Comparison of ENCODE assay signal across 9 cellular contexts in the genomic region with DNA sequence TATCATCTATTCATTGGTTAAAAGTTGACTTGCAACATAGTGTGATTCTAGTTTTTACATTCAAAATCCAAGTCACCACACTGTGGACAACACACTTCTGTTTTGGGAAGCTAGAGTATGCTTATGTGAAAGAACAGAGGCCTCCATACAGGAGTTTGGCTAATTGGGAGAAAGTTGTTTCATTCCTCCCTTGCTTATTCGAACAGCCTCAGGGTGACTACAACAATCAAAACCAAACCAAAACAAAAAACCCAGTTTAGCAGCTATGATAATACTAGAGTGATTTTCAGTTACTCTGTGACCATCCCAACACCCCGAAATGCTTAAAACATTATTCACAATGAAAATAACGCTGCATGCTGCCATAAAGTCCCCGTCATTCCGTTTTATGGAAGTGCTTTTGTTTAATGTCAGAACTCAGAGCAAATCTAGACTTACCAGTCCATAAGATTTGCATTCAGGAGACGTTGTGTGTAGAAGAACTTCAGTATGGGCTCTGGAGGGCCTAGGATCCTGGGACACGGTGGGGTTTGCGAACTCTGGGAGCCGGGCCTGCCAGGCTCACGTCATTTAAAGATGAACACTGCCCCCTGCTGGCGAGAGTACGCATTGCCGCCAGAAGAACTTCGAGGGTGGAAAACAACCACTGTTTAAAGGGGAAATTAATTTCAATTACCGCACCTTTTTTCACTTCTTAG.
A peak's percentile ranks its signal among the peaks of the same experiment; 100 is the strongest.
DNase-seq lines count a peak whose midpoint lies in the region; ATAC-seq and TF ChIP-seq lines count a peak whose summit lies in the region.
"Had no signal": no experiment of that assay in that cellular context is flagged by ENCODE, and none has a peak within 500 bp of the region (broad histone marks: within the 10 kb centered on the region; RNA-seq: fewer than 3 reads in every experiment).

No MANE protein-coding gene starts in this region.

- TF ChIP-seq CTCF in CD8-positive, alpha-beta T cell (IDR thresholded peaks at IDR 0.05) = peak; percentile 96

- intact Hi-C loops in CD8-positive, alpha-beta T cell (cut with DNase I, micrococcal nuclease) = loop anchor here (1.0 kb wide), 1 partner anchor 1425 kb away; no protein-coding TSS in a partner anchor

- H3K4me3 Mint-ChIP-seq in CD8-positive, alpha-beta T cell = no peak overlapping the region
- no peak overlapping the region for H3K4me3 Mint-ChIP-seq in stimulated activated memory B cell treated with anti-CD40 and anti-IgM and Interleukin-4, amounts not matched to agents 10 μg/mL and 1 μg/mL and 100 μg/mL, for 72 hours
- H3K4me3 Mint-ChIP-seq: activated naive CD8-positive, alpha-beta T cell had no signal

- no peak for ATAC-seq in CD8-positive, alpha-beta T cell
- peak; percentile 69 for ATAC-seq in GM21381 (IDR thresholded peaks at IDR 0.05; ENCODE audit: unreplicated experiment)
- ATAC-seq in left lobe of liver = peak; percentile 88
- ATAC-seq in stimulated activated memory B cell treated with anti-CD40 and anti-IgM and Interleukin-4, amounts not matched to agents 10 μg/mL and 1 μg/mL and 100 μg/mL, for 72 hours = no peak

- no peaks in the 10 kb centered on the region for H3K9me3 Mint-ChIP-seq in CD8-positive, alpha-beta T cell
- H3K9me3 Mint-ChIP-seq in stimulated activated memory B cell treated with anti-CD40 and anti-IgM and Interleukin-4, amounts not matched to agents 10 μg/mL and 1 μg/mL and 100 μg/mL, for 72 hours = no peaks in the 10 kb centered on the region

- no peaks in the 10 kb centered on the region for H3K36me3 ChIP-seq in CD8-positive, alpha-beta T cell (ENCODE audit: insufficient read depth, low read length)

- no peaks in the 10 kb centered on the region for H3K27me3 ChIP-seq in CD8-positive, alpha-beta T cell (ENCODE audit: insufficient read depth, low read length)

- no peaks in the 10 kb centered on the region for H3K9me3 ChIP-seq in CD8-positive, alpha-beta T cell (ENCODE audit: low read length)

- peaks cover 5% of the 10 kb centered on the region for H3K4me1 Mint-ChIP-seq in CD8-positive, alpha-beta T cell (ENCODE audit: low read depth)
- H3K4me1 Mint-ChIP-seq in stimulated activated memory B cell treated with anti-CD40 and anti-IgM and Interleukin-4, amounts not matched to agents 10 μg/mL and 1 μg/mL and 100 μg/mL, for 72 hours = peaks cover 6% of the 10 kb centered on the region

- H3K36me3 Mint-ChIP-seq in CD8-positive, alpha-beta T cell = no peaks in the 10 kb centered on the region
- no peaks in the 10 kb centered on the region for H3K36me3 Mint-ChIP-seq in stimulated activated memory B cell treated with anti-CD40 and anti-IgM and Interleukin-4, amounts not matched to agents 10 μg/mL and 1 μg/mL and 100 μg/mL, for 72 hours
- H3K36me3 Mint-ChIP-seq: activated naive CD8-positive, alpha-beta T cell had no signal

- H3K27ac ChIP-seq in CD8-positive, alpha-beta T cell (ENCODE audit: low read depth, low read length) = no peak overlapping the region

- DNase-seq in CD8-positive, alpha-beta T cell = peak; percentile 34 to 73 (median 46)
- peak; percentile 34 for DNase-seq in NCI-H1105 treated with DMSO at 0.1 percent for 48 hours (lab: John Stamatoyannopoulos, UW)
- DNase-seq in activated CD4-positive, CD25-positive, alpha-beta regulatory T cell treated with anti-CD3 and anti-CD28 coated beads, Interleukin-2, amount 50 U/mL, for 16 hours (ENCODE audit: low read depth, low spot score) = peak; percentile 26
- peak; percentile 10 for DNase-seq in cerebellum (ENCODE audit: low spot score)
- DNase-seq in left lobe of liver (ENCODE audit: low spot score) = peak; percentile 78
- DNase-seq in stimulated activated CD4-positive, alpha-beta T cell treated with anti-CD3 and anti-CD28 coated beads, Interleukin-4, amount 100 ng/mL, for 24 hours = peak; percentile 71

- no peak overlapping the region for H3K4me3 ChIP-seq in CD8-positive, alpha-beta T cell (ENCODE audit: low read depth, low read length)

- POLR2A ChIA-PET in CD8-positive, alpha-beta T cell (lab: Charles Lee) = no interaction called here

- CTCF ChIA-PET in CD8-positive, alpha-beta T cell (lab: Charles Lee) = interaction anchor here (0.7 to 4.7 kb wide), 21 partner anchors 9 to 1433 kb away, joined by 3 to 38 read pairs (median 4); no protein-coding TSS in a partner anchor

- H3K27ac Mint-ChIP-seq in CD8-positive, alpha-beta T cell = no peak overlapping the region
- H3K27ac Mint-ChIP-seq in stimulated activated memory B cell treated with anti-CD40 and anti-IgM and Interleukin-4, amounts not matched to agents 10 μg/mL and 1 μg/mL and 100 μg/mL, for 72 hours = no peak overlapping the region
- H3K27ac Mint-ChIP-seq: activated naive CD8-positive, alpha-beta T cell had no signal

- no peaks in the 10 kb centered on the region for H3K4me1 ChIP-seq in CD8-positive, alpha-beta T cell (ENCODE audit: insufficient read depth, low read length)

- peaks cover 12% of the 10 kb centered on the region for H3K27me3 Mint-ChIP-seq in CD8-positive, alpha-beta T cell (ENCODE audit: low read depth)
- H3K27me3 Mint-ChIP-seq in stimulated activated memory B cell treated with anti-CD40 and anti-IgM and Interleukin-4, amounts not matched to agents 10 μg/mL and 1 μg/mL and 100 μg/mL, for 72 hours = peaks cover 46% of the 10 kb centered on the region

Comparison
In these comparisons a context has a peak if more than half of its experiments do, and no peak if none do; other contexts are left out.
1. ATAC-seq: peak in GM21381 (single experiment) and left lobe of liver (single experiment); none in CD8-positive, alpha-beta T cell (single experiment) and stimulated activated memory B cell treated with anti-CD40 and anti-IgM and Interleukin-4, amounts not matched to agents 10 μg/mL and 1 μg/mL and 100 μg/mL, for 72 hours (single experiment).
2. DNase-seq: peak in every context shown above with its lines; median percentile 78 in left lobe of liver; 71 in stimulated activated CD4-positive, alpha-beta T cell treated with anti-CD3 and anti-CD28 coated beads, Interleukin-4, amount 100 ng/mL, for 24 hours; 46 in CD8-positive, alpha-beta T cell; 34 in NCI-H1105 treated with DMSO at 0.1 percent for 48 hours; 26 in activated CD4-positive, CD25-positive, alpha-beta regulatory T cell treated with anti-CD3 and anti-CD28 coated beads, Interleukin-2, amount 50 U/mL, for 16 hours; 10 in cerebellum.